In genomic region chr7:119572541-119572940, GRCh38 we compare ENCODE assay signal across 24 cellular contexts.
DNase-seq lines count a peak whose midpoint lies in the region; ATAC-seq, FAIRE-seq and TF ChIP-seq lines count a peak whose summit lies in the region.
"Had no signal": no experiment of that assay in that cellular context is flagged by ENCODE, and none has a peak within 500 bp of the region (broad histone marks: within the 10 kb centered on the region; RNA-seq: fewer than 3 reads in every experiment).

No MANE protein-coding gene starts in this region.

- H3K4me3 ChIP-seq in GM12865 (ENCODE audit: low read depth, low read length) (no peak overlapping the region), lower lobe of right lung (no peak overlapping the region), adrenal gland (no peak overlapping the region)
- H3K4me3 ChIP-seq: A549; BLaER1 treated with 17β-estradiol and CSF1 and Interleukin-3, amounts not matched to agents 10 nM and 100 nM; GM23338 had no signal

- H3K27ac Mint-ChIP-seq in WTC11: no peak overlapping the region
- H3K27ac Mint-ChIP-seq: CD4-positive, alpha-beta T cell; GM23338 had no signal

- H3K9me3 Mint-ChIP-seq in WTC11: no peaks in the 10 kb centered on the region

- no peaks in the 10 kb centered on the region for H3K36me3 ChIP-seq in lower lobe of right lung
- H3K36me3 ChIP-seq in adrenal gland (replicated peaks in 1 of 2): no peaks in the 10 kb centered on the region
- H3K36me3 ChIP-seq: BLaER1 treated with 17β-estradiol and CSF1 and Interleukin-3, amounts not matched to agents 10 nM and 100 nM had no signal

- no peaks in the 10 kb centered on the region for H3K9me3 ChIP-seq in lower lobe of right lung
- H3K9me3 ChIP-seq in adrenal gland (replicated peaks in 1 of 3): no peaks in the 10 kb centered on the region
- H3K9me3 ChIP-seq: A549, SK-N-SH had no signal

- DNase-seq in GM12865 (ENCODE audit: low read depth) (peak; percentile 5), WTC11 (ENCODE audit: low spot score) (no peak), lower lobe of right lung (no peak), sciatic nerve (ENCODE audit: low spot score) (no peak), HEK293T (ENCODE audit: extremely low spot score) (no peak), GM19239 (ENCODE audit: insufficient read length, low spot score) (no peak), adrenal gland (no peak)
- DNase-seq: AML-193; CD4-positive, alpha-beta T cell; HCEC 1CT; Kasumi-1; NCI-H1092 treated with DMSO at 0.1 percent for 48 hours; NCI-H1436; NCI-H187 treated with DMSO at 0.1 percent for 48 hours; NCI-H2107; NCI-H774; SK-N-SH had no signal

- no peaks in the 10 kb centered on the region for H3K27me3 ChIP-seq in lower lobe of right lung (ENCODE audit: low read depth)
- H3K27me3 ChIP-seq in adrenal gland: no peaks in the 10 kb centered on the region
- H3K27me3 ChIP-seq: BLaER1 treated with 17β-estradiol and CSF1 and Interleukin-3, amounts not matched to agents 10 nM and 100 nM had no signal

- no peaks in the 10 kb centered on the region for H3K4me1 ChIP-seq in lower lobe of right lung
- H3K4me1 ChIP-seq in adrenal gland (replicated peaks in 1 of 2): no peaks in the 10 kb centered on the region
- H3K4me1 ChIP-seq: A549; BLaER1 treated with 17β-estradiol and CSF1 and Interleukin-3, amounts not matched to agents 10 nM and 100 nM had no signal

- CTCF ChIA-PET in WTC11 (lab: Charles Lee): interaction anchor here (1.1 kb wide), 1 partner anchor 91 kb away, joined by 4 read pairs; no protein-coding TSS in a partner anchor
- CTCF ChIA-PET in HEK293T (lab: Yijun Ruan, JAX): no interaction called here

- POLR2A ChIA-PET in WTC11 (lab: Charles Lee): no interaction called here
- POLR2A ChIA-PET in HEK293T (lab: Yijun Ruan, JAX): no interaction called here

- H3K36me3 Mint-ChIP-seq in WTC11: no peaks in the 10 kb centered on the region

- no peak for TF ChIP-seq POLR2A in adrenal gland (IDR thresholded peaks at IDR 0.05)

- H3K4me3 Mint-ChIP-seq in WTC11: no peak overlapping the region
- H3K4me3 Mint-ChIP-seq: CD4-positive, alpha-beta T cell; GM23338 had no signal

- intact Hi-C loops in lower lobe of right lung (cut with DNase I): no loop called here
- intact Hi-C loops in sciatic nerve (cut with DNase I): no loop called here
- intact Hi-C loops in adrenal gland (cut with DNase I): no loop called here

- no peak for TF ChIP-seq CTCF in GM12865 (IDR thresholded peaks at IDR 0.05; ENCODE audit: insufficient read depth, low read depth, low read length, missing control alignments)
- no peak for TF ChIP-seq CTCF in WTC11 (IDR thresholded peaks at IDR 0.05)
- no peak for TF ChIP-seq CTCF in lower lobe of right lung (IDR thresholded peaks at IDR 0.05)
- no peak for TF ChIP-seq CTCF in adrenal gland (IDR thresholded peaks at IDR 0.05)

- 0 out of 2 replicates have a peak, but pooled peaks cover 6% of the 10 kb centered on the region for H3K4me1 Mint-ChIP-seq in WTC11
- H3K4me1 Mint-ChIP-seq: GM23338 had no signal

- FAIRE-seq in GM19239 (lab: Jason Lieb, UNC): no peak
- FAIRE-seq: A549, D721Med, GM18507, HepG2, RCC 7860 had no signal

- 89 to 95% (median 91%) methylated on average over 3 to 5 of the region's 5 CpGs for WGBS in adrenal gland, 4 donors

- H3K27me3 Mint-ChIP-seq in WTC11 (ENCODE audit: low read depth): no peaks in the 10 kb centered on the region
- H3K27me3 Mint-ChIP-seq: CD4-positive, alpha-beta T cell had no signal

- peak; percentile 34 for ATAC-seq in WTC11
- peak; percentile 32 to 34 for ATAC-seq in lower lobe of right lung
- peak; percentile 36 for ATAC-seq in sciatic nerve
- ATAC-seq: A549, HepG2 had no signal

- H3K27ac ChIP-seq in lower lobe of right lung: no peak overlapping the region
- no peak overlapping the region for H3K27ac ChIP-seq in adrenal gland
- H3K27ac ChIP-seq: A549; BLaER1 treated with 17β-estradiol and CSF1 and Interleukin-3, amounts not matched to agents 10 nM and 100 nM had no signal

TF ChIP-seq in WTC11, 78 proteins besides CTCF, POLR2A, EP300 and RAD21 (continues in another document):
- TF ChIP-seq NR3C1 (CRISPR knock-in tag; conservative IDR thresholded peaks at IDR 0.05; ENCODE audit: low read depth) (no peak), ESRRA (CRISPR knock-in tag; IDR thresholded peaks at IDR 0.05; ENCODE audit: borderline replicate concordance) (no peak), ETV6 (CRISPR knock-in tag; IDR thresholded peaks at IDR 0.05) (no peak), SOX15 (CRISPR knock-in tag; IDR thresholded peaks at IDR 0.05) (no peak), EMX1 (CRISPR knock-in tag; IDR thresholded peaks at IDR 0.05) (no peak), TEAD1 (CRISPR knock-in tag; IDR thresholded peaks at IDR 0.05) (no peak), USF1 (CRISPR knock-in tag; IDR thresholded peaks at IDR 0.05) (no peak), ZNF263 (CRISPR knock-in tag; IDR thresholded peaks at IDR 0.05; ENCODE audit: low read depth) (no peak), PREB (CRISPR knock-in tag; IDR thresholded peaks at IDR 0.05; ENCODE audit: borderline replicate concordance) (no peak), IRF1 (CRISPR knock-in tag; IDR thresholded peaks at IDR 0.05) (no peak)

TF ChIP-seq in HEK293T, 16 proteins besides CTCF, POLR2A, EP300 and RAD21:
- no peak for TF ChIP-seq FOXA1 (IDR thresholded peaks at IDR 0.05)
